Comparison of ENCODE assay signal across 8 cellular contexts in genomic region chr10:102629661-102630614, GRCh38. TPM values are rescaled to one million over a fixed set of nuclear protein-coding genes. Genes with fewer than 3 reads are reported as not detected.
DNase-seq lines count a peak whose midpoint lies in the region; ATAC-seq and TF ChIP-seq lines count a peak whose summit lies in the region.

No MANE protein-coding gene starts in this region.

- peaks cover 23 to 42% (median 36%) of the 10 kb centered on the region in 4 donors for H3K4me1 Mint-ChIP-seq in naive thymus-derived CD8-positive, alpha-beta T cell
- peaks cover 15 to 22% of the 10 kb centered on the region in 2 donors for H3K4me1 Mint-ChIP-seq in natural killer cell treated with Interleukin-12 subunit alpha and Interleukin-12 subunit beta and Interleukin-15 and Interleukin-18, amount 100 ng/mL, for 72 hours (ENCODE audit: low read depth in 2 of 2)

- no peak for TF ChIP-seq CTCF in AG09319 (IDR thresholded peaks at IDR 0.05; ENCODE audit: low read depth, low read length)

- peak; percentile 52 for DNase-seq in AG09319 (ENCODE audit: extremely low read depth, low read depth)
- peak; percentile 22 for DNase-seq in NCI-H146 treated with DMSO at 0.1 percent for 48 hours (lab: John Stamatoyannopoulos, UW; ENCODE audit: unreplicated experiment)
- no peak for DNase-seq in naive thymus-derived CD8-positive, alpha-beta T cell
- DNase-seq in activated gamma-delta T cell (lab: John Stamatoyannopoulos, UW) = no peak
- no peak for DNase-seq in natural killer cell treated with Interleukin-12 subunit alpha and Interleukin-12 subunit beta and Interleukin-15 and Interleukin-18, amount 100 ng/mL, for 72 hours (ENCODE audit: low spot score)

- no peaks in the 10 kb centered on the region for H3K9me3 ChIP-seq in ectodermal cell (ENCODE audit: control insufficient read depth, low read length)

- peak overlapping the region in 6 of 10 donors; percentile 43 to 77 (median 54) for H3K27ac Mint-ChIP-seq in naive thymus-derived CD8-positive, alpha-beta T cell
- no peak overlapping the region for H3K27ac Mint-ChIP-seq in natural killer cell treated with Interleukin-12 subunit alpha and Interleukin-12 subunit beta and Interleukin-15 and Interleukin-18, amount 100 ng/mL, for 72 hours

- peak overlapping the region; percentile 71 for H3K27ac ChIP-seq in ectodermal cell (ENCODE audit: insufficient read depth, low read depth, low read length, poor library complexity, severe bottlenecking)

- peaks cover 0 to 2% (median 0%) of the 10 kb centered on the region in 3 donors for H3K36me3 Mint-ChIP-seq in naive thymus-derived CD8-positive, alpha-beta T cell
- no peaks in the 10 kb centered on the region for H3K36me3 Mint-ChIP-seq in natural killer cell treated with Interleukin-12 subunit alpha and Interleukin-12 subunit beta and Interleukin-15 and Interleukin-18, amount 100 ng/mL, for 72 hours

- TF ChIP-seq POLR2A in GM18505 (IDR thresholded peaks at IDR 0.05; ENCODE audit: borderline replicate concordance, extremely low read depth, insufficient read depth, insufficient read length) = no peak

- no peaks in the 10 kb centered on the region for H3K27me3 Mint-ChIP-seq in naive thymus-derived CD8-positive, alpha-beta T cell
- H3K27me3 Mint-ChIP-seq in natural killer cell treated with Interleukin-12 subunit alpha and Interleukin-12 subunit beta and Interleukin-15 and Interleukin-18, amount 100 ng/mL, for 72 hours = no peaks in the 10 kb centered on the region

- ATAC-seq in naive thymus-derived CD8-positive, alpha-beta T cell = no peak
- ATAC-seq in GM18505 (IDR thresholded peaks at IDR 0.05; ENCODE audit: unreplicated experiment) (no peak), HG03025 (IDR thresholded peaks at IDR 0.05; ENCODE audit: low FRiP score, unreplicated experiment) (no peak)
- no peak for ATAC-seq in natural killer cell treated with Interleukin-12 subunit alpha and Interleukin-12 subunit beta and Interleukin-15 and Interleukin-18, amount 100 ng/mL, for 72 hours

- POLR2A ChIA-PET in naive thymus-derived CD8-positive, alpha-beta T cell (lab: Charles Lee) = interaction anchor here (0.9 kb wide), 1 partner anchor 16 kb away, joined by 3 read pairs; no protein-coding TSS in a partner anchor

- no peak overlapping the region for H3K4me3 Mint-ChIP-seq in naive thymus-derived CD8-positive, alpha-beta T cell
- H3K4me3 Mint-ChIP-seq in natural killer cell treated with Interleukin-12 subunit alpha and Interleukin-12 subunit beta and Interleukin-15 and Interleukin-18, amount 100 ng/mL, for 72 hours = no peak overlapping the region

- H3K9me3 Mint-ChIP-seq in naive thymus-derived CD8-positive, alpha-beta T cell = no peaks in the 10 kb centered on the region
- H3K9me3 Mint-ChIP-seq in natural killer cell treated with Interleukin-12 subunit alpha and Interleukin-12 subunit beta and Interleukin-15 and Interleukin-18, amount 100 ng/mL, for 72 hours = no peaks in the 10 kb centered on the region

- H3K4me3 ChIP-seq in ectodermal cell (ENCODE audit: insufficient read depth, low read depth, low read length) = no peak overlapping the region

- WGBS in ectodermal cell, 2 experiments = 49 to 54% methylated on average over 22 of the region's 22 CpGs

- no peaks in the 10 kb centered on the region for H3K36me3 ChIP-seq in ectodermal cell (ENCODE audit: control insufficient read depth, insufficient read depth, low read length)

- no peaks in the 10 kb centered on the region for H3K27me3 ChIP-seq in ectodermal cell (ENCODE audit: control insufficient read depth, insufficient read depth, low read length, poor library complexity, severe bottlenecking)

- peaks cover 70% of the 10 kb centered on the region for H3K4me1 ChIP-seq in ectodermal cell (ENCODE audit: control insufficient read depth, insufficient read depth, low read length)

RNA-seq across cellular contexts. Expression of gene TRIM8, which starts 14.3 kb away (rescaled TPM):
- polyA plus RNA-seq in ectodermal cell (2013, experiment 1 of 4) = 61.1 TPM
- polyA plus RNA-seq in ectodermal cell (2013, experiment 2 of 4) = 59.1 TPM
- polyA plus RNA-seq in ectodermal cell (2013, experiment 3 of 4) = 48.5 TPM
- 46.9 TPM for polyA plus RNA-seq in ectodermal cell (2013, experiment 4 of 4)
- total RNA-seq in naive thymus-derived CD8-positive, alpha-beta T cell = 10 to 100 TPM; 61.4 to 67.3 TPM
- 10 to 100 TPM; 27.5 to 53.2 (median 34.7) TPM for polyA plus RNA-seq in naive thymus-derived CD8-positive, alpha-beta T cell
- total RNA-seq in natural killer cell treated with Interleukin-12 subunit alpha and Interleukin-12 subunit beta and Interleukin-15 and Interleukin-18, amount 100 ng/mL, for 72 hours = 10 to 100 TPM; 50.2 to 78.5 TPM

Comparison
In these comparisons a context has a peak if more than half of its experiments do, and no peak if none do; other contexts are left out.
1. DNase-seq: peak in AG09319 (single experiment) and NCI-H146 treated with DMSO at 0.1 percent for 48 hours (single experiment); none in naive thymus-derived CD8-positive, alpha-beta T cell (0 of 10), activated gamma-delta T cell (single experiment) and natural killer cell treated with Interleukin-12 subunit alpha and Interleukin-12 subunit beta and Interleukin-15 and Interleukin-18, amount 100 ng/mL, for 72 hours (single experiment).
2. H3K27ac Mint-ChIP-seq: peak in naive thymus-derived CD8-positive, alpha-beta T cell (6 of 10); none in natural killer cell treated with Interleukin-12 subunit alpha and Interleukin-12 subunit beta and Interleukin-15 and Interleukin-18, amount 100 ng/mL, for 72 hours (0 of 2).